In the genomic region with DNA sequence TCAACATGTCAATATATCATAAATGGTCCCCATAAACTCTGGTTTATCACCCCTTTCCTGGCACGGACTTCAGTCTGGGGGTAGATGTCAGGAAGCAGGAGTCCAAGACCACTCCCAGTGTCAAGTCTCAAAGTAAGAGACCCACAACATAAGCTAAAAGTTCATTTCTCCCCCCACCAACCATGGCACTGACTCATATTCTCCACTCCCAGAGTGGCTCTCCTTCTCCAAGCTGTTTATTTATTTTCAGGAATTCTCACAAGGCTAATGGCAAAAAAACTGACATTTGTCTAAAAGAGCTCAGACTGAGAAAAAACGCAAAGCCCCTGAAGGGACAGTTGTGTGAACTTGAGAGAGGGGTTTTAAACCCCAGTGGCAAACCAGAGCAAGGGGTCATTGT, we compare ENCODE assay signal across 18 cellular contexts.
A peak's percentile ranks its signal among the peaks of the same experiment; 100 is the strongest.
DNase-seq lines count a peak whose midpoint lies in the region; ATAC-seq, FAIRE-seq and TF ChIP-seq lines count a peak whose summit lies in the region.
"Had no signal": no experiment of that assay in that cellular context is flagged by ENCODE, and none has a peak within 500 bp of the region (broad histone marks: within the 10 kb centered on the region; RNA-seq: fewer than 3 reads in every experiment).

No MANE protein-coding gene starts in this region.

- H3K4me3 ChIP-seq in astrocyte (ENCODE audit: insufficient read depth, low read depth, low read length) (no peak overlapping the region), mesodermal cell (ENCODE audit: extremely low read depth, insufficient read depth, low read length, poor library complexity, severe bottlenecking) (no peak overlapping the region), lower lobe of right lung (no peak overlapping the region)
- H3K4me3 ChIP-seq: BLaER1, GM12878 had no signal

- peak; percentile 21 for DNase-seq in H4 (ENCODE audit: low spot score)
- DNase-seq in astrocyte (ENCODE audit: low read depth) = peak; percentile 21
- DNase-seq in hepatic stellate cell (ENCODE audit: low spot score) = no peak
- no peak for DNase-seq in T-helper 1 cell
- no peak for DNase-seq in lower lobe of right lung
- DNase-seq in NCI-H1092 treated with DMSO at 0.1 percent for 48 hours (lab: John Stamatoyannopoulos, UW) = no peak
- DNase-seq: 8988T; CD4-positive, alpha-beta memory T cell; DMS153; DMS79 treated with DMSO at 0.1 percent for 48 hours; EL; GOT3; H9 had no signal

- H3K27ac Mint-ChIP-seq in astrocyte (ENCODE audit: unreplicated experiment) = no peak overlapping the region
- H3K27ac Mint-ChIP-seq: CD4-positive, alpha-beta memory T cell had no signal

- H4K20me1 ChIP-seq in astrocyte (ENCODE audit: insufficient read depth, low read length) = no peaks in the 10 kb centered on the region
- H4K20me1 ChIP-seq: BLaER1 had no signal

- H3K4me3 Mint-ChIP-seq in astrocyte (ENCODE audit: unreplicated experiment) = no peak overlapping the region
- H3K4me3 Mint-ChIP-seq: CD14-positive monocyte, H9 had no signal

- intact Hi-C loops in lower lobe of right lung (cut with DNase I) = no loop called here

- peaks cover 7% of the 10 kb centered on the region for H3K4me1 ChIP-seq in astrocyte (ENCODE audit: insufficient read depth, low read length)
- peaks cover 27% of the 10 kb centered on the region for H3K4me1 ChIP-seq in mesodermal cell (ENCODE audit: control insufficient read depth, insufficient read depth, low read length, poor library complexity, severe bottlenecking)
- H3K4me1 ChIP-seq in lower lobe of right lung = no peaks in the 10 kb centered on the region
- H3K4me1 ChIP-seq: BLaER1 had no signal

- H3K27ac ChIP-seq in astrocyte (ENCODE audit: low read depth, low read length) (no peak overlapping the region), mesodermal cell (ENCODE audit: low read depth, low read length, severe bottlenecking) (peak overlapping the region; percentile 36), lower lobe of right lung (no peak overlapping the region)
- H3K27ac ChIP-seq: BLaER1 had no signal

- peaks cover 7% of the 10 kb centered on the region for H3K9me3 Mint-ChIP-seq in astrocyte (ENCODE audit: unreplicated experiment)

- TF ChIP-seq CTCF in astrocyte (IDR thresholded peaks at IDR 0.05; ENCODE audit: insufficient read depth, low read depth, low read length) = no peak
- TF ChIP-seq CTCF in lower lobe of right lung (IDR thresholded peaks at IDR 0.05) = no peak

- H3K9me3 ChIP-seq in astrocyte (ENCODE audit: insufficient read depth, low read depth, low read length) = no peaks in the 10 kb centered on the region
- no peaks in the 10 kb centered on the region for H3K9me3 ChIP-seq in mesodermal cell (ENCODE audit: control insufficient read depth, low read length)
- H3K9me3 ChIP-seq in lower lobe of right lung = peaks cover 8% of the 10 kb centered on the region
- H3K9me3 ChIP-seq: BLaER1 had no signal

- peaks cover 22% of the 10 kb centered on the region for H3K4me1 Mint-ChIP-seq in astrocyte (ENCODE audit: low read depth, unreplicated experiment)
- H3K4me1 Mint-ChIP-seq: CD14-positive monocyte; CD4-positive, alpha-beta memory T cell had no signal

- H3K27me3 ChIP-seq in astrocyte (ENCODE audit: insufficient read depth, low read length) = no peaks in the 10 kb centered on the region
- H3K27me3 ChIP-seq in lower lobe of right lung (ENCODE audit: low read depth) = no peaks in the 10 kb centered on the region
- H3K27me3 ChIP-seq: BLaER1 had no signal

- H3K79me2 ChIP-seq in astrocyte (ENCODE audit: insufficient read depth, low read length) = no peaks in the 10 kb centered on the region

- H3K36me3 Mint-ChIP-seq in astrocyte (ENCODE audit: low read depth, unreplicated experiment) = no peaks in the 10 kb centered on the region
- H3K36me3 Mint-ChIP-seq: CD14-positive monocyte had no signal

- 100% methylated on average over 1 of the region's 2 CpGs; no CpG with 5 or more reads in 1 of the 2 experiments for WGBS in mesodermal cell (ENCODE audit: insufficient coverage in 2 of 2), 2 experiments

- peak overlapping the region; percentile 9 for H3K9ac ChIP-seq in astrocyte (ENCODE audit: low read length)
- H3K9ac ChIP-seq: BLaER1 had no signal

- H3K36me3 ChIP-seq in astrocyte (ENCODE audit: insufficient read depth, low read length) = no peaks in the 10 kb centered on the region
- no peaks in the 10 kb centered on the region for H3K36me3 ChIP-seq in mesodermal cell (ENCODE audit: control insufficient read depth, insufficient read depth, low read length)
- H3K36me3 ChIP-seq in lower lobe of right lung = no peaks in the 10 kb centered on the region
- H3K36me3 ChIP-seq: BLaER1 had no signal

- no peak for FAIRE-seq in astrocyte (lab: Jason Lieb, UNC)
- FAIRE-seq: GM12878, HepG2 had no signal

- no peak for ATAC-seq in lower lobe of right lung
- ATAC-seq: GM12878, HepG2 had no signal

- H2AFZ ChIP-seq in astrocyte (ENCODE audit: low read depth, low read length) = no peak overlapping the region

- no peaks in the 10 kb centered on the region for H3K27me3 Mint-ChIP-seq in astrocyte (ENCODE audit: low read depth, unreplicated experiment)
- H3K27me3 Mint-ChIP-seq: CD4-positive, alpha-beta memory T cell had no signal

- peak overlapping the region; percentile 33 for H3K4me2 ChIP-seq in astrocyte (ENCODE audit: low read length)
- H3K4me2 ChIP-seq: BLaER1 had no signal

Comparison
In these comparisons a context has a peak if more than half of its experiments do, and no peak if none do; other contexts are left out.
1. DNase-seq: peak in H4 (single experiment) and astrocyte (single experiment); none in hepatic stellate cell (single experiment), T-helper 1 cell (0 of 5), lower lobe of right lung (single experiment) and NCI-H1092 treated with DMSO at 0.1 percent for 48 hours (single experiment).